ENCODE assay signal across 23 cellular contexts in the genomic region with DNA sequence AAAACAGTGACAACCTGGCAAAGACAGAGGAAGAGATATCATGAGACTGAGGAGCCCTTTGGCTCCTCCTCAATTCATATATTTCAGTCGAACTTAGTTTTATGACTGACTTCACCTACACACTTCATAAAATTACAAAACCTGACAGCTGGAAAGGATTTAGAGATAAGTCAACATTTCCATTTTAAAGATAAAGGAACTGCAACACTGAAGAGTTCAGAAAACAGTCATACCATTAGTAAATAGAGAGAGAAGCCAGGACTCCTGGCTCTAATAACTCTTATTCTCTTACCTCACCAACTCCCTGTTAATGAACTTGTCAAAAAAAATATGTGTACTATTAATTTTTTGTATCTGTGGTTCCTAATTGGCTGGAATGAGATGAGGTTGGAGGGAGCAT.
"Had no signal": no experiment of that assay in that cellular context is flagged by ENCODE, and none has a peak within 500 bp of the region (broad histone marks: within the 10 kb centered on the region; RNA-seq: fewer than 3 reads in every experiment).

No MANE protein-coding gene starts in this region.

- H3K4me3 ChIP-seq: esophagus squamous epithelium, left ventricle myocardium inferior, lower lobe of right lung, psoas muscle, right lobe of liver, stomach, thoracic aorta, transverse colon had no signal

- H3K27me3 Mint-ChIP-seq: dendritic cell treated with granulocyte-macrophage colony-stimulating factor and Interleukin-4, amounts not matched to agents 40 ng/mL and 50 ng/mL, for 4 days; effector memory CD8-positive, alpha-beta T cell; memory B cell had no signal

- H2AFZ ChIP-seq: parathyroid adenoma had no signal

- H3K9ac ChIP-seq: parathyroid adenoma had no signal

- H3K27me3 ChIP-seq: esophagus squamous epithelium, right lobe of liver, stomach, transverse colon had no signal

- H3K9me3 Mint-ChIP-seq: dendritic cell treated with granulocyte-macrophage colony-stimulating factor and Interleukin-4, amounts not matched to agents 40 ng/mL and 50 ng/mL, for 4 days; effector memory CD8-positive, alpha-beta T cell; natural killer cell treated with Interleukin-12 subunit alpha and Interleukin-12 subunit beta and Interleukin-15 and Interleukin-18, amount 100 ng/mL, for 72 hours; stimulated activated effector memory CD8-positive, alpha-beta T cell treated with anti-CD3 and anti-CD28 coated beads, Interleukin-12 subunit alpha, Interleukin-12 subunit beta, amount 100 ng/mL, for 72 hours had no signal

- H3K4me1 Mint-ChIP-seq: memory B cell; stimulated activated effector memory CD8-positive, alpha-beta T cell treated with anti-CD3 and anti-CD28 coated beads, Interleukin-12 subunit alpha, Interleukin-12 subunit beta, amount 100 ng/mL, for 72 hours had no signal

- H3K4me1 ChIP-seq: esophagus squamous epithelium, foreskin keratinocyte, left ventricle myocardium inferior, lower lobe of right lung, psoas muscle, right lobe of liver, stomach, transverse colon had no signal

- H3K36me3 ChIP-seq: esophagus squamous epithelium, left ventricle myocardium inferior, lower lobe of right lung, right lobe of liver, stomach, thoracic aorta, transverse colon had no signal

- H3K27ac Mint-ChIP-seq: dendritic cell treated with granulocyte-macrophage colony-stimulating factor and Interleukin-4, amounts not matched to agents 40 ng/mL and 50 ng/mL, for 4 days; effector memory CD8-positive, alpha-beta T cell; memory B cell; natural killer cell treated with Interleukin-12 subunit alpha and Interleukin-12 subunit beta and Interleukin-15 and Interleukin-18, amount 100 ng/mL, for 72 hours; stimulated activated effector memory CD8-positive, alpha-beta T cell treated with anti-CD3 and anti-CD28 coated beads, Interleukin-12 subunit alpha, Interleukin-12 subunit beta, amount 100 ng/mL, for 72 hours had no signal

- H3K36me3 Mint-ChIP-seq: natural killer cell treated with Interleukin-12 subunit alpha and Interleukin-12 subunit beta and Interleukin-15 and Interleukin-18, amount 100 ng/mL, for 72 hours; stimulated activated effector memory CD8-positive, alpha-beta T cell treated with anti-CD3 and anti-CD28 coated beads, Interleukin-12 subunit alpha, Interleukin-12 subunit beta, amount 100 ng/mL, for 72 hours had no signal

- H3K4me3 Mint-ChIP-seq: dendritic cell treated with granulocyte-macrophage colony-stimulating factor and Interleukin-4, amounts not matched to agents 40 ng/mL and 50 ng/mL, for 4 days; effector memory CD8-positive, alpha-beta T cell; memory B cell; natural killer cell treated with Interleukin-12 subunit alpha and Interleukin-12 subunit beta and Interleukin-15 and Interleukin-18, amount 100 ng/mL, for 72 hours; stimulated activated effector memory CD8-positive, alpha-beta T cell treated with anti-CD3 and anti-CD28 coated beads, Interleukin-12 subunit alpha, Interleukin-12 subunit beta, amount 100 ng/mL, for 72 hours had no signal

- H3K27ac ChIP-seq: esophagus squamous epithelium, foreskin keratinocyte, left ventricle myocardium inferior, lower lobe of right lung, parathyroid adenoma, psoas muscle, right lobe of liver, stomach, thoracic aorta, transverse colon had no signal

- H3K79me2 ChIP-seq: parathyroid adenoma had no signal

- H3K9me3 ChIP-seq: esophagus squamous epithelium, left ventricle myocardium inferior, lower lobe of right lung, psoas muscle, right lobe of liver, stomach, thoracic aorta, transverse colon had no signal

- DNase-seq: effector memory CD8-positive, alpha-beta T cell; esophagus squamous epithelium; foreskin keratinocyte; kidney; left cardiac atrium; left ventricle myocardium inferior; lower lobe of right lung; midbrain; occipital lobe; psoas muscle; retina; right lobe of liver; stimulated activated CD4-positive, alpha-beta T cell treated with anti-CD3 and anti-CD28 coated beads, Interleukin-4, amount 100 ng/mL, for 1 hour; stimulated activated CD8-positive, alpha-beta memory T cell treated with anti-CD3 and anti-CD28 coated beads, Interleukin-4, amount 100 ng/mL, for 48 hours; stomach; substantia nigra; transverse colon had no signal
